In the genomic region with DNA sequence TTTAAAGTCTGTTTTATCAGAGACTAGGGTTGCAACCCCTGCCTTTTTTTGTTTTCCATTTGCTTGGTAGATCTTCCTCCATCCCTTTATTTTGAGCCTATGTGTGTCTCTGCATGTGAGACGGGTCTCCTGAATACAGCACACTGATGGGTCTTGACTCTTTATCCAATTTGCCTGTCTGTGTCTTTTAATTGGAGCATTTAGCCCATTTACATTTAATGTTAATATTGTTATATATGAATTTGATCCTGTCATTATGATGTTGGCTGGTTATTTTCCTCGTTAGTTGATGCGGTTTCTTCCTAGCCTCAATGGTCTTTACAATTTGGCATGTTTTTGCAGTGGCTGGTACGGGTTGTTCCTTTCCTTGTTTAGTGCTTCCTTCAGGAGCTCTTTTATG, we compare ENCODE assay signal across 2 cellular contexts. TPM values are rescaled to one million over a fixed set of nuclear protein-coding genes. Genes with fewer than 3 reads are reported as not detected.
"Had no signal": no experiment of that assay in that cellular context is flagged by ENCODE, and none has a peak within 500 bp of the region (broad histone marks: within the 10 kb centered on the region; RNA-seq: fewer than 3 reads in every experiment).

No MANE protein-coding gene starts in this region.

RNA-seq across cellular contexts. Expression of gene SPON1, which starts 25.4 kb away (rescaled TPM):
- polyA plus RNA-seq: keratinocyte, mammary epithelial cell had no signal
